ENCODE assay signal across 8 cellular contexts in the genomic region with DNA sequence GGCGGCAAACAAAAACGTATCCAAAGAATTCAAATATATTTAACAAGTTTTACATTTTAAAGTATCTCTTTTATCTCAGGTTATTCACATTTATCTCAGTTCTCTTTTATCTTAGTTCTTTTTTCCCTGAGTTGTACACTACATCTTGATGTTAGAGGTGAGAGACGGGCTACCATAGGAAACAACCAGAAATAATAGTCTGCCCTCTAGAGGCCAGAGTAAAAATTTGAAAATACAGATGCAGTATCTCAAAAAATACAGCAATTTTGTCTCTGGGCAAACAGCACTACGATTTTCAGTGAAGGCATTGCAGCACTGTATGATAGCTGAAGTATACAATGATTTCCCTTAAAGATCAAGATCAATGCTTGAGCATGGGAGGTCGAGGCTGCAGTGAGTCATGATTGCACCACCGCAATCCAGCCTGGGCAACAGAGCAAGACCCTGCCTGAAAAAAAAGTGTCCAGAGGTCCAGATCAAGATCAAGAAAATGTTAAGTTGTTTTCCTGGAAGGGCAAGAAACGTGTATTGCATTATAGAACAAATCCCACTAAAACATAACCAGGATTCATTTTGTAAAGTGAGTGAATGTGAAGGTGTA.
DNase-seq lines count a peak whose midpoint lies in the region; ATAC-seq, FAIRE-seq and TF ChIP-seq lines count a peak whose summit lies in the region.

No MANE protein-coding gene starts in this region.

- H3K4me1 Mint-ChIP-seq in osteocyte (ENCODE audit: unreplicated experiment): peaks cover 2% of the 10 kb centered on the region

- DNase-seq in AG09319 (ENCODE audit: extremely low read depth, low read depth) (no peak), GM12891 (ENCODE audit: insufficient read length, low spot score) (no peak), OCI-M1 (lab: John Stamatoyannopoulos, UW) (peak; percentile 56), epidermal melanocyte (ENCODE audit: insufficient read length, low spot score) (peak; percentile 29), osteocyte (ENCODE audit: extremely low spot score, unreplicated experiment) (no peak)
- DNase-seq in stimulated activated naive CD4-positive, alpha-beta T cell treated with Interleukin-2 at 50 U/mL for 16 hours (lab: John Stamatoyannopoulos, UW): no peak

- TF ChIP-seq POLR2A in GM12891 (IDR thresholded peaks at IDR 0.05; ENCODE audit: low read depth, low read length): no peak

- H3K4me3 Mint-ChIP-seq in osteocyte (ENCODE audit: unreplicated experiment): no peak overlapping the region

- H3K9me3 Mint-ChIP-seq in osteocyte (ENCODE audit: unreplicated experiment): no peaks in the 10 kb centered on the region

- ATAC-seq in HG03378 (IDR thresholded peaks at IDR 0.05; ENCODE audit: unreplicated experiment) (peak; percentile 58), HG03280 (IDR thresholded peaks at IDR 0.05; ENCODE audit: unreplicated experiment) (no peak)

- H3K27me3 Mint-ChIP-seq in osteocyte (ENCODE audit: unreplicated experiment): peaks cover 29% of the 10 kb centered on the region

- FAIRE-seq in GM12891 (lab: Jason Lieb, UNC): peak; percentile 33

- H3K27ac Mint-ChIP-seq in osteocyte (ENCODE audit: unreplicated experiment): no peak overlapping the region

- H3K36me3 Mint-ChIP-seq in osteocyte (ENCODE audit: unreplicated experiment): no peaks in the 10 kb centered on the region

- TF ChIP-seq CTCF in AG09319 (IDR thresholded peaks at IDR 0.05; ENCODE audit: low read depth, low read length) (peak; percentile 67), osteocyte (IDR thresholded peaks at IDR 0.05) (peak; percentile 68)

TF ChIP-seq in GM12891, 5 proteins besides CTCF, POLR2A, EP300 and RAD21:
- TF ChIP-seq POU2F2 (IDR thresholded peaks at IDR 0.05; ENCODE audit: low read depth, low read length) (no peak), POLR2AphosphoS5 (IDR thresholded peaks at IDR 0.05; ENCODE audit: low read depth, low read length) (no peak), SPI1 (IDR thresholded peaks at IDR 0.05; ENCODE audit: low read depth, low read length) (no peak), PAX5 (IDR thresholded peaks at IDR 0.05; ENCODE audit: insufficient read depth, low read length, severe bottlenecking) (no peak), TAF1 (IDR thresholded peaks at IDR 0.05; ENCODE audit: low read depth, low read length) (no peak)

Comparison
In these comparisons a context has a peak if more than half of its experiments do, and no peak if none do; other contexts are left out.
1. DNase-seq: peak in OCI-M1 (single experiment) and epidermal melanocyte (single experiment); none in AG09319 (single experiment), GM12891 (single experiment), osteocyte (single experiment) and stimulated activated naive CD4-positive, alpha-beta T cell treated with Interleukin-2 at 50 U/mL for 16 hours (single experiment).